Comparison of ENCODE assay signal across 9 cellular contexts in genomic region chr20:4091332-4092135, GRCh38. TPM values are rescaled to one million over a fixed set of nuclear protein-coding genes. Genes with fewer than 3 reads are reported as not detected.
DNase-seq lines count a peak whose midpoint lies in the region; ATAC-seq, FAIRE-seq and TF ChIP-seq lines count a peak whose summit lies in the region.
"Had no signal": no experiment of that assay in that cellular context is flagged by ENCODE, and none has a peak within 500 bp of the region (broad histone marks: within the 10 kb centered on the region; RNA-seq: fewer than 3 reads in every experiment).

No MANE protein-coding gene starts in this region.

- no peaks in the 10 kb centered on the region for H3K27me3 ChIP-seq in Panc1 (ENCODE audit: control insufficient read depth, insufficient read depth, low read length)

- intact Hi-C loops in Panc1 (cut with micrococcal nuclease; ENCODE audit: unreplicated experiment): no loop called here
- intact Hi-C loops in left cardiac atrium (cut with DNase I): no loop called here

- no peak overlapping the region for H3K4me3 Mint-ChIP-seq in activated naive CD8-positive, alpha-beta T cell treated with anti-CD3 and anti-CD28 coated beads for 36 hours

- POLR2A ChIA-PET in Panc1 (lab: Charles Lee): no interaction called here

- peaks cover 7% of the 10 kb centered on the region for H3K27me3 Mint-ChIP-seq in activated naive CD8-positive, alpha-beta T cell treated with anti-CD3 and anti-CD28 coated beads for 36 hours

- H3K27ac ChIP-seq in Panc1 (ENCODE audit: low read length): no peak overlapping the region
- H3K27ac ChIP-seq: epithelial cell of prostate had no signal

- no peak overlapping the region for H3K27ac Mint-ChIP-seq in activated naive CD8-positive, alpha-beta T cell treated with anti-CD3 and anti-CD28 coated beads for 36 hours

- H3K36me3 Mint-ChIP-seq in activated naive CD8-positive, alpha-beta T cell treated with anti-CD3 and anti-CD28 coated beads for 36 hours: no peaks in the 10 kb centered on the region

- TF ChIP-seq POLR2A in H54 (IDR thresholded peaks at IDR 0.05; ENCODE audit: low read depth, low read length): no peak

- peak; percentile 33 for FAIRE-seq in GM19239 (lab: Jason Lieb, UNC)
- no peak for FAIRE-seq in H54 (lab: Jason Lieb, UNC)

- H3K9me3 ChIP-seq in Panc1 (ENCODE audit: control insufficient read depth, insufficient read depth, low read depth, low read length): peaks cover 5% of the 10 kb centered on the region; the same call in 1 of the 2 replicates

- no peaks in the 10 kb centered on the region for H3K4me1 Mint-ChIP-seq in activated naive CD8-positive, alpha-beta T cell treated with anti-CD3 and anti-CD28 coated beads for 36 hours

- no TSS peak for BruUV-seq in Panc1 (replicated peaks; lab: Mats Ljungman, UMichigan)

- in situ Hi-C loops in Panc1 (cut with HindIII; ENCODE audit: low pct_unique_long_range_greater_than_20kb, low sequenced_read_pairs): no loop called here

- peak; percentile 89 for TF ChIP-seq CTCF in Panc1 (IDR thresholded peaks at IDR 0.05)

- no peaks in the 10 kb centered on the region for H3K4me1 ChIP-seq in Panc1 (ENCODE audit: control insufficient read depth, insufficient read depth, low read length)

- peaks cover 6% of the 10 kb centered on the region for H3K9me3 Mint-ChIP-seq in activated naive CD8-positive, alpha-beta T cell treated with anti-CD3 and anti-CD28 coated beads for 36 hours

- peak; percentile 79; the same call in 1 of the 2 replicates for ATAC-seq in Panc1
- peak; percentile 66 to 70 for ATAC-seq in left cardiac atrium

- peak; percentile 73 for DNase-seq in AG08396 (ENCODE audit: low spot score)
- DNase-seq in GM19239 (ENCODE audit: insufficient read length, low spot score): no peak
- DNase-seq in Panc1 (ENCODE audit: low read depth, low spot score): no peak
- DNase-seq in activated naive CD8-positive, alpha-beta T cell treated with anti-CD3 and anti-CD28 coated beads for 36 hours: peak; percentile 28
- DNase-seq in left cardiac atrium: peak; percentile 62
- peak; percentile 65 for DNase-seq in stimulated activated CD4-positive, alpha-beta T cell treated with anti-CD3 and anti-CD28 coated beads, Interleukin-15, amount 100 ng/mL, for 24 hours
- DNase-seq in GOT3 (lab: John Stamatoyannopoulos, UW): no peak
- no peak for DNase-seq in H54 (ENCODE audit: insufficient read length, low spot score)

- no peaks in the 10 kb centered on the region for H3K36me3 ChIP-seq in Panc1 (ENCODE audit: control insufficient read depth, insufficient read depth, low read length)

- no peak overlapping the region for H3K4me3 ChIP-seq in Panc1 (ENCODE audit: low read depth in 2 of 2, low read length in 2 of 2)

- CTCF ChIA-PET in Panc1 (lab: Charles Lee): interaction anchor here (0.7 to 1.3 kb wide), 3 partner anchors 9 to 19 kb away, joined by 3 read pairs; no protein-coding TSS in a partner anchor

RNA-seq across cellular contexts. Expression of gene SMOX, which starts 57.1 kb away (rescaled TPM):
- 33.8 TPM for total RNA-seq in Panc1 (2021; ENCODE audit: unreplicated experiment)
- polyA plus RNA-seq in Panc1 (2012; ENCODE audit: insufficient read length): 27.6 TPM
- total RNA-seq in activated naive CD8-positive, alpha-beta T cell treated with anti-CD3 and anti-CD28 coated beads for 36 hours: 1 to 10 TPM; 1.6 to 2.1 TPM
- 1 to 10 TPM; 3.7 to 4.8 TPM for total RNA-seq in left cardiac atrium

Comparison
In these comparisons a context has a peak if more than half of its experiments do, and no peak if none do; other contexts are left out.
1. DNase-seq: peak in AG08396 (single experiment), activated naive CD8-positive, alpha-beta T cell treated with anti-CD3 and anti-CD28 coated beads for 36 hours (single experiment), left cardiac atrium (single experiment) and stimulated activated CD4-positive, alpha-beta T cell treated with anti-CD3 and anti-CD28 coated beads, Interleukin-15, amount 100 ng/mL, for 24 hours (single experiment); none in GM19239 (single experiment), Panc1 (single experiment), GOT3 (single experiment) and H54 (single experiment).